Comparison of ENCODE assay signal across 11 cellular contexts in the genomic region with DNA sequence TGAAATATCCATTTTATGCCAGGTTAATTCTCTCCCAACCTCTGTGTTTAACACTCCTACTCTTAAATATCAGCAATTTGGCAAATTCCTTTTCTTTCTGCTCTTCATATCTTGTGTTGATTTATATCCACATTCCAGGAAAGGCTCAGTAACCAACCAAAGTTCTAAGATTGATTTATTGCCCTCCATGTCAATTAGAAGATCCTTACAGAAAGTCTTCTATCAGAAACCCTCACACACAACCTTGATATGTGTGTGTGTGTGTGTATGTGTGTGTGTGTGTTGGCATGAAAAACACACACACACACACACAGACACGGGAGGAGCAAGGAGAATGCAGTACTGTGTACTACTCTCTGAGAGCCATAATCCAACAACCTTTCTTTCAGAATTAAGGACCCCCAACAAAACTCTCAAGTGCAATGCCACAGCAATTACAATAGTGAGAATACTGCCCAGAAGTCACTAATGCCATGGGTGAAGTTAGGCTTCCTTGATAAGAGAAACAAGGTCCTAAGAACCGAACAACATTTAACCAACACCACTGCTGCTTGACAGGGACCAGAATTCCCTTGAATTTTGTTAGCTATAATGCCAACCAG.
DNase-seq lines count a peak whose midpoint lies in the region; ATAC-seq and TF ChIP-seq lines count a peak whose summit lies in the region.
"Had no signal": no experiment of that assay in that cellular context is flagged by ENCODE, and none has a peak within 500 bp of the region (broad histone marks: within the 10 kb centered on the region; RNA-seq: fewer than 3 reads in every experiment).

No MANE protein-coding gene starts in this region.

- peaks cover 16% of the 10 kb centered on the region for H3K27me3 ChIP-seq in iPS-18a (ENCODE audit: control insufficient read depth, insufficient read depth, low read length)

- peaks cover 34% of the 10 kb centered on the region for H3K4me1 ChIP-seq in iPS-18a (ENCODE audit: control insufficient read depth, low read depth, low read length)

- H3K9ac ChIP-seq in iPS-18a (ENCODE audit: low read length) = peak overlapping the region; percentile 74

- POLR2A ChIA-PET in HEK293T (lab: Yijun Ruan, JAX) = no interaction called here

- no peak overlapping the region for H3K27ac ChIP-seq in iPS-18a (ENCODE audit: low read length)

- DNase-seq in HEK293T (ENCODE audit: extremely low spot score) (no peak), astrocyte of the hippocampus (ENCODE audit: low read depth, low spot score) (peak; percentile 38), retinal pigment epithelial cell (ENCODE audit: low read depth) (no peak), GM03348 (ENCODE audit: low spot score) (no peak), LoVo (ENCODE audit: low spot score) (no peak)
- DNase-seq: activated T-cell treated with anti-CD3 and anti-CD28 coated beads, Interleukin-2, amount 50 U/mL, for 1 hour; cortex of kidney; MM.1S had no signal

- no peak for ATAC-seq in HG03039 (IDR thresholded peaks at IDR 0.05; ENCODE audit: unreplicated experiment)
- no peak for ATAC-seq in GM18520 (IDR thresholded peaks at IDR 0.05; ENCODE audit: unreplicated experiment)

- H3K36me3 ChIP-seq in iPS-18a (ENCODE audit: control insufficient read depth, low read depth, low read length) = no peaks in the 10 kb centered on the region

- CTCF ChIA-PET in HEK293T (lab: Yijun Ruan, JAX) = no interaction called here

- TF ChIP-seq CTCF in retinal pigment epithelial cell (conservative IDR thresholded peaks at IDR 0.05; ENCODE audit: low read depth, low read length) = no peak

- peak overlapping the region; percentile 95 for H3K4me3 ChIP-seq in iPS-18a (ENCODE audit: low read length)
- peak overlapping the region; percentile 68 for H3K4me3 ChIP-seq in retinal pigment epithelial cell (ENCODE audit: low read length)

- no peaks in the 10 kb centered on the region for H3K9me3 ChIP-seq in iPS-18a (ENCODE audit: control insufficient read depth, low read depth, low read length)

TF ChIP-seq in HEK293T, 16 proteins besides CTCF, POLR2A, EP300 and RAD21:
- TF ChIP-seq ELF4 (IDR thresholded peaks at IDR 0.05) (no peak), FOXM1 (IDR thresholded peaks at IDR 0.05; ENCODE audit: borderline replicate concordance) (no peak), SUZ12 (IDR thresholded peaks at IDR 0.05) (no peak), TARDBP (IDR thresholded peaks at IDR 0.05) (no peak), NFRKB (IDR thresholded peaks at IDR 0.05) (no peak), FOXK2 (IDR thresholded peaks at IDR 0.05) (no peak), FOXA1 (IDR thresholded peaks at IDR 0.05) (no peak), PKNOX1 (IDR thresholded peaks at IDR 0.05) (peak; percentile 59)
